1 cellular context compared by ENCODE assay signal in the genomic region with DNA sequence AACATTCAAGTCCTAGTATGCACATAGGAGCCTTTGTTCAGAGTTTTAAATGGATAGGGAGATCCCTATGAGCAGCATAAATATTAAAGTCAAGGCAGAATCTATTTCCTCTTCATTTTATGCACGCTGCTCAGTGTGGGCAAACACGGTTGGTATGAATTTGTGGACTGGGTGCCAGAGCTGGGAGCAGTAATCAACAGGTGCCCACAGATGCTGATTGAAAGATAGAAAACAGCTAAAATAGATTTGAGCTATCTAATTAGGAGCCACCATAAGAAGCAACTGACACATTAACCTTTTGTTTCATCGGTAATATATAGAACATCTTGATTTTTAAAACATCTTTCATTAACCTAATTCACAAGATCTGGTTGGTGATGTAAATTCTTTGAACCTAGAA.
TF ChIP-seq lines count a peak whose summit lies in the region.

No MANE protein-coding gene starts in this region.

TF ChIP-seq in SK-N-SH treated with all-trans-retinoic acid at 6 μM for 48 hours, 23 proteins besides CTCF, POLR2A, EP300 and RAD21:
- TF ChIP-seq, protein P1, sequence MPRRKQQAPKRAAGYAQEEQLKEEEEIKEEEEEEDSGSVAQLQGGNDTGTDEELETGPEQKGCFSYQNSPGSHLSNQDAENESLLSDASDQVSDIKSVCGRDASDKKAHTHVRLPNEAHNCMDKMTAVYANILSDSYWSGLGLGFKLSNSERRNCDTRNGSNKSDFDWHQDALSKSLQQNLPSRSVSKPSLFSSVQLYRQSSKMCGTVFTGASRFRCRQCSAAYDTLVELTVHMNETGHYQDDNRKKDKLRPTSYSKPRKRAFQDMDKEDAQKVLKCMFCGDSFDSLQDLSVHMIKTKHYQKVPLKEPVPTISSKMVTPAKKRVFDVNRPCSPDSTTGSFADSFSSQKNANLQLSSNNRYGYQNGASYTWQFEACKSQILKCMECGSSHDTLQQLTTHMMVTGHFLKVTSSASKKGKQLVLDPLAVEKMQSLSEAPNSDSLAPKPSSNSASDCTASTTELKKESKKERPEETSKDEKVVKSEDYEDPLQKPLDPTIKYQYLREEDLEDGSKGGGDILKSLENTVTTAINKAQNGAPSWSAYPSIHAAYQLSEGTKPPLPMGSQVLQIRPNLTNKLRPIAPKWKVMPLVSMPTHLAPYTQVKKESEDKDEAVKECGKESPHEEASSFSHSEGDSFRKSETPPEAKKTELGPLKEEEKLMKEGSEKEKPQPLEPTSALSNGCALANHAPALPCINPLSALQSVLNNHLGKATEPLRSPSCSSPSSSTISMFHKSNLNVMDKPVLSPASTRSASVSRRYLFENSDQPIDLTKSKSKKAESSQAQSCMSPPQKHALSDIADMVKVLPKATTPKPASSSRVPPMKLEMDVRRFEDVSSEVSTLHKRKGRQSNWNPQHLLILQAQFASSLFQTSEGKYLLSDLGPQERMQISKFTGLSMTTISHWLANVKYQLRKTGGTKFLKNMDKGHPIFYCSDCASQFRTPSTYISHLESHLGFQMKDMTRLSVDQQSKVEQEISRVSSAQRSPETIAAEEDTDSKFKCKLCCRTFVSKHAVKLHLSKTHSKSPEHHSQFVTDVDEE (CRISPR knock-in tag; IDR thresholded peaks at IDR 0.05): no peak
- TF ChIP-seq ZNF565 (CRISPR knock-in tag; conservative IDR thresholded peaks at IDR 0.05; ENCODE audit: low read depth) (no peak), ZFP30 (CRISPR knock-in tag; IDR thresholded peaks at IDR 0.05) (no peak), ZC3H10 (CRISPR knock-in tag; IDR thresholded peaks at IDR 0.05) (no peak), TCF4 (CRISPR knock-in tag; IDR thresholded peaks at IDR 0.05; ENCODE audit: borderline replicate concordance) (no peak), BACH2 (CRISPR knock-in tag; IDR thresholded peaks at IDR 0.05; ENCODE audit: borderline replicate concordance) (no peak), ZNF70 (CRISPR knock-in tag; IDR thresholded peaks at IDR 0.05) (no peak), OSR1 (CRISPR knock-in tag; IDR thresholded peaks at IDR 0.05) (no peak), PPARA (CRISPR knock-in tag; IDR thresholded peaks at IDR 0.05; ENCODE audit: borderline replicate concordance) (no peak), TOX (CRISPR knock-in tag; IDR thresholded peaks at IDR 0.05; ENCODE audit: borderline replicate concordance) (no peak), CSDC2 (CRISPR knock-in tag; IDR thresholded peaks at IDR 0.05) (no peak), ESRRG (CRISPR knock-in tag; IDR thresholded peaks at IDR 0.05) (no peak), SNAI2 (CRISPR knock-in tag; IDR thresholded peaks at IDR 0.05) (no peak), ISL1 (CRISPR knock-in tag; IDR thresholded peaks at IDR 0.05) (no peak), ARNTL (CRISPR knock-in tag; IDR thresholded peaks at IDR 0.05; ENCODE audit: borderline replicate concordance, low read depth) (no peak), ZNF8 (CRISPR knock-in tag; IDR thresholded peaks at IDR 0.05) (no peak)
- TF ChIP-seq, protein P2, sequence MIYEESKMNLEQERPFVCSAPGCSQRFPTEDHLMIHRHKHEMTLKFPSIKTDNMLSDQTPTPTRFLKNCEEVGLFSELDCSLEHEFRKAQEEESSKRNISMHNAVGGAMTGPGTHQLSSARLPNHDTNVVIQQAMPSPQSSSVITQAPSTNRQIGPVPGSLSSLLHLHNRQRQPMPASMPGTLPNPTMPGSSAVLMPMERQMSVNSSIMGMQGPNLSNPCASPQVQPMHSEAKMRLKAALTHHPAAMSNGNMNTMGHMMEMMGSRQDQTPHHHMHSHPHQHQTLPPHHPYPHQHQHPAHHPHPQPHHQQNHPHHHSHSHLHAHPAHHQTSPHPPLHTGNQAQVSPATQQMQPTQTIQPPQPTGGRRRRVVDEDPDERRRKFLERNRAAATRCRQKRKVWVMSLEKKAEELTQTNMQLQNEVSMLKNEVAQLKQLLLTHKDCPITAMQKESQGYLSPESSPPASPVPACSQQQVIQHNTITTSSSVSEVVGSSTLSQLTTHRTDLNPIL (CRISPR knock-in tag; IDR thresholded peaks at IDR 0.05; ENCODE audit: low read depth): no peak
- TF ChIP-seq, protein P3, sequence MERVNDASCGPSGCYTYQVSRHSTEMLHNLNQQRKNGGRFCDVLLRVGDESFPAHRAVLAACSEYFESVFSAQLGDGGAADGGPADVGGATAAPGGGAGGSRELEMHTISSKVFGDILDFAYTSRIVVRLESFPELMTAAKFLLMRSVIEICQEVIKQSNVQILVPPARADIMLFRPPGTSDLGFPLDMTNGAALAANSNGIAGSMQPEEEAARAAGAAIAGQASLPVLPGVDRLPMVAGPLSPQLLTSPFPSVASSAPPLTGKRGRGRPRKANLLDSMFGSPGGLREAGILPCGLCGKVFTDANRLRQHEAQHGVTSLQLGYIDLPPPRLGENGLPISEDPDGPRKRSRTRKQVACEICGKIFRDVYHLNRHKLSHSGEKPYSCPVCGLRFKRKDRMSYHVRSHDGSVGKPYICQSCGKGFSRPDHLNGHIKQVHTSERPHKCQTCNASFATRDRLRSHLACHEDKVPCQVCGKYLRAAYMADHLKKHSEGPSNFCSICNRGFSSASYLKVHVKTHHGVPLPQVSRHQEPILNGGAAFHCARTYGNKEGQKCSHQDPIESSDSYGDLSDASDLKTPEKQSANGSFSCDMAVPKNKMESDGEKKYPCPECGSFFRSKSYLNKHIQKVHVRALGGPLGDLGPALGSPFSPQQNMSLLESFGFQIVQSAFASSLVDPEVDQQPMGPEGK (CRISPR knock-in tag; IDR thresholded peaks at IDR 0.05; ENCODE audit: borderline replicate concordance): no peak
- TF ChIP-seq, protein P4, sequence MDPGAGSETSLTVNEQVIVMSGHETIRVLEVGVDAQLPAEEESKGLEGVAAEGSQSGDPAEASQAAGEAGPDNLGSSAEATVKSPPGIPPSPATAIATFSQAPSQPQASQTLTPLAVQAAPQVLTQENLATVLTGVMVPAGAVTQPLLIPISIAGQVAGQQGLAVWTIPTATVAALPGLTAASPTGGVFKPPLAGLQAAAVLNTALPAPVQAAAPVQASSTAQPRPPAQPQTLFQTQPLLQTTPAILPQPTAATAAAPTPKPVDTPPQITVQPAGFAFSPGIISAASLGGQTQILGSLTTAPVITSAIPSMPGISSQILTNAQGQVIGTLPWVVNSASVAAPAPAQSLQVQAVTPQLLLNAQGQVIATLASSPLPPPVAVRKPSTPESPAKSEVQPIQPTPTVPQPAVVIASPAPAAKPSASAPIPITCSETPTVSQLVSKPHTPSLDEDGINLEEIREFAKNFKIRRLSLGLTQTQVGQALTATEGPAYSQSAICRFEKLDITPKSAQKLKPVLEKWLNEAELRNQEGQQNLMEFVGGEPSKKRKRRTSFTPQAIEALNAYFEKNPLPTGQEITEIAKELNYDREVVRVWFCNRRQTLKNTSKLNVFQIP (CRISPR knock-in tag; IDR thresholded peaks at IDR 0.05; ENCODE audit: borderline replicate concordance, low read depth): no peak
TF ChIP-seq in SK-N-SH treated with all-trans-retinoic acid at 6 μM for 48 hours: peak in this region for 0.
